8 cellular contexts compared by ENCODE assay signal in the genomic region with DNA sequence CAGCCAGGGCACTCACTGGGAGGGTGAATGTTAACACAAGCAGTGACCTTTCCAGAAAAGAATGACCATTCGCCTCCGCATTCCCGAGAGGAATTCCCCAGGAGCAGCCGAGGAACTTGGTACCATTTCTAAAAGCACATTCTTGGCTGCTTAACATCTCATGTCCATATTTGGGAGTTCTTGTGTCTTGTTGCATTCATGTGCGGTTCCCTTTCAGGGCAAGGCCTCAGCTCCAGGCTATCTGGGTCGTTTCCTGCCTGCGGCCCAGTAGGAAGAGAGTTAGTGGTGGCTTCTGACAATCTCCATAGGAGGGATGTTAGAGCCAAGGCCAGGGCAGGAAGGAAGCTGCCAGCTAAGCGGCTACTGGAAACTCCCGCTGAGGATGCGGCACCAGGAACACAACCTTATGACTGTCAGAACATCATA. TPM values are rescaled to one million over a fixed set of nuclear protein-coding genes. Genes with fewer than 3 reads are reported as not detected.
A peak's percentile ranks its signal among the peaks of the same experiment; 100 is the strongest.
DNase-seq lines count a peak whose midpoint lies in the region; TF ChIP-seq lines count a peak whose summit lies in the region.

No MANE protein-coding gene starts in this region.

- TF ChIP-seq POLR2A in Peyer's patch (IDR thresholded peaks at IDR 0.05), result no peak

- no peaks in the 10 kb centered on the region for H3K27me3 ChIP-seq in Peyer's patch
- H3K27me3 ChIP-seq in esophagus (ENCODE audit: control insufficient read depth in 1 of 2, insufficient read depth in 2 of 2, low read length in 2 of 2), result no peaks in the 10 kb centered on the region

- H3K27ac ChIP-seq in Peyer's patch, result peak overlapping the region; percentile 13 to 69 (median 59)
- H3K27ac ChIP-seq in esophagus (ENCODE audit: low read depth in 2 of 2, low read length in 1 of 2), result peak overlapping the region; percentile 69 to 74

- H3K4me3 ChIP-seq in AG09309 (ENCODE audit: control insufficient read depth, low read depth, low read length), result no peak overlapping the region
- no peak overlapping the region for H3K4me3 ChIP-seq in Peyer's patch
- H3K4me3 ChIP-seq in esophagus (ENCODE audit: low read depth in 1 of 2, low read length in 2 of 2), result no peak overlapping the region

- no peaks in the 10 kb centered on the region for H3K36me3 ChIP-seq in Peyer's patch
- H3K36me3 ChIP-seq in esophagus (ENCODE audit: control insufficient read depth in 2 of 2, insufficient read depth in 2 of 2, low read length in 1 of 2), result no peaks in the 10 kb centered on the region

- DNase-seq in AG09309 (ENCODE audit: low read depth) (peak; percentile 87), Peyer's patch (peak in 1 of 3 donors; percentile 57), myocyte (ENCODE audit: low read depth) (peak; percentile 89), DMS53 (lab: John Stamatoyannopoulos, UW) (no peak), NCI-H345 treated with DMSO at 0.1 percent for 48 hours (lab: John Stamatoyannopoulos, UW; ENCODE audit: unreplicated experiment) (no peak), NCI-H526 (lab: John Stamatoyannopoulos, UW) (no peak)
- no peak for DNase-seq in activated CD8-positive, alpha-beta memory T cell treated with anti-CD3 and anti-CD28 coated beads, Interleukin-2, amount 50 U/mL, for 48 hours

- H3K4me1 ChIP-seq in Peyer's patch (no peaks in the 10 kb centered on the region), esophagus (ENCODE audit: control insufficient read depth in 2 of 2, insufficient read depth in 2 of 2, low read length in 1 of 2) (peaks cover 5 to 15% of the 10 kb centered on the region in 2 donors)

- 15 to 25% methylated on average over 10 of the region's 10 CpGs for whole genome bisulfite sequencing in esophagus, 2 donors

- H3K9me3 ChIP-seq in Peyer's patch, result no peaks in the 10 kb centered on the region
- H3K9me3 ChIP-seq in esophagus (ENCODE audit: control insufficient read depth in 2 of 2, insufficient read depth in 1 of 2, low read depth in 1 of 2, low read length in 1 of 2), result no peaks in the 10 kb centered on the region

- TF ChIP-seq CTCF in AG09309 (IDR thresholded peaks at IDR 0.05; ENCODE audit: control insufficient read depth, insufficient read depth, low read depth, low read length, missing control alignments) (no peak), Peyer's patch (IDR thresholded peaks at IDR 0.05) (no peak)

RNA-seq across cellular contexts. Expression of a gene that starts 27.9 kb away (rescaled TPM):
- 10 to 100 TPM in 3 of 4 donors, 1 to 10 TPM in 1; 7.4 to 54.3 (median 47.0) TPM for total RNA-seq in Peyer's patch
- 10 to 100 TPM in 1 of 2 donors, 1 to 10 TPM in 1; 9.5 to 13.8 TPM for polyA plus RNA-seq in esophagus
- total RNA-seq in myocyte, result 7.4 and 7.8 TPM in 2 replicates
- polyA plus RNA-seq in myocyte (2012), result 16.3 TPM

Comparison
In these comparisons a context has a peak if more than half of its experiments do, and no peak if none do; other contexts are left out.
1. DNase-seq: peak in AG09309 (single experiment) and myocyte (single experiment); none in DMS53 (single experiment), NCI-H345 treated with DMSO at 0.1 percent for 48 hours (single experiment), activated CD8-positive, alpha-beta memory T cell treated with anti-CD3 and anti-CD28 coated beads, Interleukin-2, amount 50 U/mL, for 48 hours (single experiment) and NCI-H526 (0 of 2).